Comparison of ENCODE assay signal across 20 cellular contexts in genomic region chr2:203667838-203668237, GRCh38. TPM values are rescaled to one million over a fixed set of nuclear protein-coding genes. Genes with fewer than 3 reads are reported as not detected.
"Had no signal": no experiment of that assay in that cellular context is flagged by ENCODE, and none has a peak within 500 bp of the region (broad histone marks: within the 10 kb centered on the region; RNA-seq: fewer than 3 reads in every experiment).

No MANE protein-coding gene starts in this region.

- FAIRE-seq: islet of Langerhans, small intestine, urothelium cell line had no signal

- H3K9me3 ChIP-seq: ovary, right atrium auricular region, suprapubic skin, thyroid gland had no signal

- H3K4me3 ChIP-seq: dorsolateral prefrontal cortex, heart right ventricle, ovary, right atrium auricular region, suprapubic skin, thyroid gland had no signal

- H3K9me3 Mint-ChIP-seq: naive thymus-derived CD8-positive, alpha-beta T cell; neural crest cell; type B pancreatic cell had no signal

- H3K4me3 Mint-ChIP-seq: naive thymus-derived CD8-positive, alpha-beta T cell; neural crest cell; type B pancreatic cell had no signal

- H3K4me1 ChIP-seq: heart right ventricle, right atrium auricular region had no signal

- DNase-seq: cortex of kidney; dorsolateral prefrontal cortex; effector CD8-positive, alpha-beta T cell; heart right ventricle; hypothalamus; kidney glomerular epithelial cell; naive thymus-derived CD8-positive, alpha-beta T cell; nucleus accumbens; ovary; small intestine; stimulated activated CD4-positive, alpha-beta T cell treated with anti-CD3 and anti-CD28 coated beads, Interleukin-12 subunit alpha, Interleukin-12 subunit beta, amount 100 ng/mL, for 4 hours; stimulated activated naive CD4-positive, alpha-beta T cell; thyroid gland had no signal

- H3K36me3 Mint-ChIP-seq: naive thymus-derived CD8-positive, alpha-beta T cell; type B pancreatic cell had no signal

- H3K36me3 ChIP-seq: heart right ventricle, ovary, right atrium auricular region, suprapubic skin, thyroid gland had no signal

- ATAC-seq: heart right ventricle; naive thymus-derived CD8-positive, alpha-beta T cell had no signal

- H3K27ac ChIP-seq: dorsolateral prefrontal cortex, heart right ventricle, ovary, right atrium auricular region, suprapubic skin, thyroid gland had no signal

- H3K27me3 ChIP-seq: dorsolateral prefrontal cortex, heart right ventricle, ovary, right atrium auricular region, suprapubic skin, thyroid gland had no signal

- H3K27ac Mint-ChIP-seq: type B pancreatic cell had no signal

- H3K27me3 Mint-ChIP-seq: naive thymus-derived CD8-positive, alpha-beta T cell; type B pancreatic cell had no signal

RNA-seq across cellular contexts. Expression of gene CD28, which starts 38.6 kb away (rescaled TPM):
- total RNA-seq: fibroblast of lung, neural crest cell had no signal
